ENCODE assay signal across 8 cellular contexts in the genomic region with DNA sequence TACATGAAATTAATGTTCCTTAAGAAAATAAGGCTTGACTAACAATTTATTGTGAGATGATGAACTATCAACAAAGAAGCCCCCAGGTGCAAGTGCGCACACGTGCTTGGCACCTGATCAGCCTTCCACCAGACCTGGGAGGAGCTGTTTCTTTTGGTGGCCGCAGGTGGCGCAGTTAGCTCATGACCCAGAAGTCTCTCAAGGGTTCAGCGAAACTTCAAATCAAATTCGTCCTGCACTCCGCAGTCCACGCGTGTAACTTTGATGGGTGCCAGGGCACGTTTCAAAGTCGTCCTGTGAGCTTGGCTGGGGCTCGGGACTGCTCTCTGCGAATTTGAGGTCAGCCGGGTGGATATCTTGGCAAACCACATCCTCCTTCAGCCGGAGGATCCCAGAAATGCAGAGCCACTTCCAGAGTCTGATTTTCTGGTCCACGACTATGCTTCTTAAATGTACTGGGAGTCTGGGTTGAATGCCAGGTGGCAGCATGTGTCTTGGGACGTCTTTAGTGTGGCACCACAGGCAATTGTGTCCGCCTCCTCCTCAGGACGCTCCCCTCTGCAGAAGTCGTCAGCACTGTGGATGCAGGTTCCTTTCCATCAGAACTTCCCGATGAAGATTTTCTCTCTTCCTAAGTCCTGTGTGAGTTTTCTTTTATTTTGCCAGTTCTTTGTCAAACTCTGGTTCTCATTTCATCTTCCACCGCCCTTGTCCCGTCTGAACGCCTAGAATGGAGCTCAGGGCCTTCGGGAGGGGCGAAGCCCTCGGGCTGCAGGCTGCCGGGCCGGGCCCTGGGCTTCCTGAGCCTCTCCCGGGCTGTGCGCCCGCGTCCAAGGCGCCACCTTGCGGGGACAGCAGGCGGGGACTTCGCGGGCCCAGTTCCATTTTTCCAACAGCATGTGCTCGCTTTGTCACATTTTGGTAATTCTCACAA.
DNase-seq lines count a peak whose midpoint lies in the region; ATAC-seq and TF ChIP-seq lines count a peak whose summit lies in the region.

No MANE protein-coding gene starts in this region.

- H3K27ac Mint-ChIP-seq in CD4-positive, CD25-positive, alpha-beta regulatory T cell: peak overlapping the region in 1 of 3 donors; percentile 16
- H3K27ac Mint-ChIP-seq in chondrocyte (ENCODE audit: unreplicated experiment): no peak overlapping the region

- H3K4me3 Mint-ChIP-seq in CD4-positive, CD25-positive, alpha-beta regulatory T cell: peak overlapping the region in 3 of 4 donors; percentile 15 to 62 (median 18)
- no peak overlapping the region for H3K4me3 Mint-ChIP-seq in chondrocyte (ENCODE audit: unreplicated experiment)

- peak in 1 of 3 donors; percentile 31 for DNase-seq in CD4-positive, CD25-positive, alpha-beta regulatory T cell
- peak; percentile 27 for DNase-seq in RPMI8226
- no peak for DNase-seq in chondrocyte (ENCODE audit: low spot score)
- peak; percentile 26 for DNase-seq in mucosa of gallbladder (ENCODE audit: low spot score)
- DNase-seq in vagina (ENCODE audit: extremely low spot score in 2 of 2): no peak
- no peak for DNase-seq in SW480 (ENCODE audit: low spot score)

- peaks cover 12% of the 10 kb centered on the region for H3K27me3 Mint-ChIP-seq in CD4-positive, CD25-positive, alpha-beta regulatory T cell
- H3K27me3 Mint-ChIP-seq in chondrocyte (ENCODE audit: low read depth): no peaks in the 10 kb centered on the region

- no peak overlapping the region for H3K27ac ChIP-seq in CD4-positive, CD25-positive, alpha-beta regulatory T cell (ENCODE audit: insufficient read depth, low read length, poor library complexity, severe bottlenecking)
- H3K27ac ChIP-seq in vagina: no peak overlapping the region

- intact Hi-C loops in vagina (cut with DNase I): no loop called here

- H3K9me3 Mint-ChIP-seq in CD4-positive, CD25-positive, alpha-beta regulatory T cell: peaks cover 0 to 11% (median 0%) of the 10 kb centered on the region in 7 donors
- H3K9me3 Mint-ChIP-seq in chondrocyte (ENCODE audit: low read depth): peaks cover 18% of the 10 kb centered on the region

- H3K36me3 ChIP-seq in CD4-positive, CD25-positive, alpha-beta regulatory T cell (ENCODE audit: control insufficient read depth, insufficient read depth, low read length): no peaks in the 10 kb centered on the region
- no peaks in the 10 kb centered on the region for H3K36me3 ChIP-seq in vagina

- no peaks in the 10 kb centered on the region for H3K4me1 ChIP-seq in CD4-positive, CD25-positive, alpha-beta regulatory T cell (ENCODE audit: control insufficient read depth, insufficient read depth, low read length, poor library complexity, severe bottlenecking)
- no peaks in the 10 kb centered on the region for H3K4me1 ChIP-seq in vagina

- no peaks in the 10 kb centered on the region for H3K36me3 Mint-ChIP-seq in CD4-positive, CD25-positive, alpha-beta regulatory T cell
- peaks cover 10% of the 10 kb centered on the region for H3K36me3 Mint-ChIP-seq in chondrocyte (ENCODE audit: low read depth)

- peak; percentile 73 for TF ChIP-seq CTCF in chondrocyte (IDR thresholded peaks at IDR 0.05)
- no peak for TF ChIP-seq CTCF in vagina (IDR thresholded peaks at IDR 0.05)

- H3K9me3 ChIP-seq in CD4-positive, CD25-positive, alpha-beta regulatory T cell (ENCODE audit: control insufficient read depth in 2 of 2, low read length in 2 of 2): no peaks in the 10 kb centered on the region
- H3K9me3 ChIP-seq in vagina: no peaks in the 10 kb centered on the region

- peaks cover 0 to 3% (median under 1%) of the 10 kb centered on the region in 4 donors for H3K4me1 Mint-ChIP-seq in CD4-positive, CD25-positive, alpha-beta regulatory T cell
- peaks cover 11% of the 10 kb centered on the region for H3K4me1 Mint-ChIP-seq in chondrocyte (ENCODE audit: low read depth)

- H3K27me3 ChIP-seq in CD4-positive, CD25-positive, alpha-beta regulatory T cell (ENCODE audit: control insufficient read depth, insufficient read depth, low read length): peaks cover 6% of the 10 kb centered on the region
- no peaks in the 10 kb centered on the region for H3K27me3 ChIP-seq in vagina

- no peak for TF ChIP-seq POLR2A in vagina (IDR thresholded peaks at IDR 0.05)

- H3K4me3 ChIP-seq in CD4-positive, CD25-positive, alpha-beta regulatory T cell (ENCODE audit: low read depth, low read length): no peak overlapping the region
- H3K4me3 ChIP-seq in vagina: no peak overlapping the region

- no peak for ATAC-seq in CD4-positive, CD25-positive, alpha-beta regulatory T cell (ENCODE audit: low read depth in 2 of 2)
- ATAC-seq in GM19467 (IDR thresholded peaks at IDR 0.05; ENCODE audit: unreplicated experiment): no peak
- ATAC-seq in GM18517 (IDR thresholded peaks at IDR 0.05; ENCODE audit: unreplicated experiment): no peak

Comparison
In these comparisons a context has a peak if more than half of its experiments do, and no peak if none do; other contexts are left out.
1. DNase-seq: peak in RPMI8226 (single experiment) and mucosa of gallbladder (single experiment); none in chondrocyte (single experiment), vagina (0 of 2) and SW480 (single experiment).